Comparison of ENCODE assay signal across 19 cellular contexts in the genomic region with DNA sequence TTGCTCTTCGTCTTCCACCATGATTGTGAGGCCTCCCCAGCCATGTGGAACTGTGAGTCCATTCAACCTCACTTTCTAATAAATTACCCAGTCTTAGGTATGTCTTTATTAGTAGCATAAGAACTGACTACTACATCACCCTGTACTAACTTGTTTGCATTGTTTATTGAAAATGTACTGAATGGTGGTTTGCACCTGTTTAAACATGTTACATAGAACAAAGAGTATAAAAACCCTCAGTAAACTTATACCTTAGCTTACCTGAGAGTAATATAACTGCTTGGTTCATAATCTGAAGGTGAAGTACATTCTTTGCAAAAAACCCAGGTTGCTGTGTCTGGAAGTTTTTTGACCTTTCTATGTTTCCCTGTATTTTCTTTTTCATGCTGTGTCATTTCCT.
"Had no signal": no experiment of that assay in that cellular context is flagged by ENCODE, and none has a peak within 500 bp of the region (broad histone marks: within the 10 kb centered on the region; RNA-seq: fewer than 3 reads in every experiment).

No MANE protein-coding gene starts in this region.

- H2AFZ ChIP-seq: hepatocyte had no signal

- H3K4me2 ChIP-seq: hepatocyte had no signal

- H3K27me3 ChIP-seq: breast epithelium, gastroesophageal sphincter, hepatocyte, right lobe of liver, testis, transverse colon had no signal

- H3K4me3 ChIP-seq: breast epithelium, gastroesophageal sphincter, hepatocyte, right lobe of liver, testis, transverse colon had no signal

- H3K4me1 ChIP-seq: breast epithelium, gastroesophageal sphincter, right lobe of liver, testis had no signal

- H3K79me2 ChIP-seq: hepatocyte had no signal

- H3K9me3 ChIP-seq: breast epithelium, gastroesophageal sphincter, right lobe of liver, testis, transverse colon had no signal

- H3K36me3 ChIP-seq: breast epithelium, gastroesophageal sphincter, right lobe of liver, transverse colon had no signal

- DNase-seq: activated B cell treated with CpG ODN at 0.5 μM for 24 hours; activated CD4-positive, alpha-beta T cell treated with anti-CD3 and anti-CD28 coated beads, Interleukin-2, amount 50 U/mL, for 1 hour; activated CD8-positive, alpha-beta memory T cell treated with anti-CD3 and anti-CD28 coated beads, Interleukin-2, amount 10 ng/mL, durations not matched to agents 7 days and 5 days; activated CD8-positive, alpha-beta T cell treated with anti-CD3 and anti-CD28 coated beads for 36 hours; activated naive CD8-positive, alpha-beta T cell treated with anti-CD3 and anti-CD28 coated beads, Interleukin-2, amount 50 U/mL, for 24 hours; activated T-cell treated with anti-CD3 and anti-CD28 coated beads, Interleukin-2, amount 50 U/mL, for 48 hours; amygdala; endodermal cell; islet precursor cell; left ventricle myocardium superior; posterior cingulate gyrus; right lobe of liver; stimulated activated CD4-positive, alpha-beta T cell treated with anti-CD3 and anti-CD28 coated beads, Interleukin-4, amount 100 ng/mL, for 1 hour; stimulated activated naive CD8-positive, alpha-beta T cell treated with anti-CD3 and anti-CD28 coated beads, Interleukin-15, Interleukin-2, amounts not matched to agents 100 U/mL and 50 U/mL, for 24 hours; testis; transverse colon had no signal

- H3K27ac ChIP-seq: breast epithelium, gastroesophageal sphincter, hepatocyte, right lobe of liver, testis, transverse colon had no signal

- ATAC-seq: activated CD8-positive, alpha-beta memory T cell treated with anti-CD3 and anti-CD28 coated beads, Interleukin-2, amount 10 ng/mL, durations not matched to agents 7 days and 5 days; activated CD8-positive, alpha-beta T cell treated with anti-CD3 and anti-CD28 coated beads for 36 hours; activated naive CD8-positive, alpha-beta T cell treated with anti-CD3 and anti-CD28 coated beads, Interleukin-2, amount 50 U/mL, for 24 hours; gastroesophageal sphincter; left ventricle myocardium superior; right lobe of liver; stimulated activated naive CD8-positive, alpha-beta T cell treated with anti-CD3 and anti-CD28 coated beads, Interleukin-15, Interleukin-2, amounts not matched to agents 100 U/mL and 50 U/mL, for 24 hours had no signal
